Comparison of ENCODE assay signal across 1 cellular context in the genomic region with DNA sequence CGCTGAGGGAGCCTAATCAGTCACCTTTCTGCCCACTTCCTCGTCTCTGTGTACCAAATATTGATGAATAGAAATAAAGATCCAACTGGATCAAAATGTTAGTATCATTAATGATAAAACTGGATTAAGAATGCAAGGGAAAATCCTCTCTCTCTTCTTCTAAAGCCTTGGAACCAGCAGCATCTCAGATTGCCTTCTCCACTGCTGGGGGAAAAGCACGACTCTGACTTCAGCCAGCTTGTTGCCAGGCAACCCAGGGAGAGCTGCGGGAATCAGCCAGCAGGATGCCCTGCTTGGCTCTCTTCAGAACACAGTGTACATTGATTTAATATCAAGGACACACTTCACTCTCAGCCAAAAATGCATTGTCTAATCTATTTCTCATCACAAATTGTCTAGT.
TF ChIP-seq lines count a peak whose summit lies in the region.

No MANE protein-coding gene starts in this region.

TF ChIP-seq in K562, 482 proteins besides CTCF, POLR2A, EP300 and RAD21 (continued from another document):
- TF ChIP-seq, protein P1, sequence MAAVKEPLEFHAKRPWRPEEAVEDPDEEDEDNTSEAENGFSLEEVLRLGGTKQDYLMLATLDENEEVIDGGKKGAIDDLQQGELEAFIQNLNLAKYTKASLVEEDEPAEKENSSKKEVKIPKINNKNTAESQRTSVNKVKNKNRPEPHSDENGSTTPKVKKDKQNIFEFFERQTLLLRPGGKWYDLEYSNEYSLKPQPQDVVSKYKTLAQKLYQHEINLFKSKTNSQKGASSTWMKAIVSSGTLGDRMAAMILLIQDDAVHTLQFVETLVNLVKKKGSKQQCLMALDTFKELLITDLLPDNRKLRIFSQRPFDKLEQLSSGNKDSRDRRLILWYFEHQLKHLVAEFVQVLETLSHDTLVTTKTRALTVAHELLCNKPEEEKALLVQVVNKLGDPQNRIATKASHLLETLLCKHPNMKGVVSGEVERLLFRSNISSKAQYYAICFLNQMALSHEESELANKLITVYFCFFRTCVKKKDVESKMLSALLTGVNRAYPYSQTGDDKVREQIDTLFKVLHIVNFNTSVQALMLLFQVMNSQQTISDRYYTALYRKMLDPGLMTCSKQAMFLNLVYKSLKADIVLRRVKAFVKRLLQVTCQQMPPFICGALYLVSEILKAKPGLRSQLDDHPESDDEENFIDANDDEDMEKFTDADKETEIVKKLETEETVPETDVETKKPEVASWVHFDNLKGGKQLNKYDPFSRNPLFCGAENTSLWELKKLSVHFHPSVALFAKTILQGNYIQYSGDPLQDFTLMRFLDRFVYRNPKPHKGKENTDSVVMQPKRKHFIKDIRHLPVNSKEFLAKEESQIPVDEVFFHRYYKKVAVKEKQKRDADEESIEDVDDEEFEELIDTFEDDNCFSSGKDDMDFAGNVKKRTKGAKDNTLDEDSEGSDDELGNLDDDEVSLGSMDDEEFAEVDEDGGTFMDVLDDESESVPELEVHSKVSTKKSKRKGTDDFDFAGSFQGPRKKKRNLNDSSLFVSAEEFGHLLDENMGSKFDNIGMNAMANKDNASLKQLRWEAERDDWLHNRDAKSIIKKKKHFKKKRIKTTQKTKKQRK (IDR thresholded peaks at IDR 0.05; ENCODE audit: borderline replicate concordance, low read depth, low read length) = no peak
- TF ChIP-seq ZNF316 (IDR thresholded peaks at IDR 0.05) = 0 out of 2 replicates have a peak, but pooled peaks have one; percentile 19
- no peak for TF ChIP-seq EZH2 (IDR thresholded peaks at IDR 0.05; ENCODE audit: borderline replicate concordance, low read depth, low read length)
- peak; percentile 72 for TF ChIP-seq RFX1 (IDR thresholded peaks at IDR 0.05)
